1 cellular context compared by ENCODE assay signal in genomic region chr1:103160281-103160680, GRCh38.
TF ChIP-seq lines count a peak whose summit lies in the region.

No MANE protein-coding gene starts in this region.

TF ChIP-seq in SK-N-SH treated with all-trans-retinoic acid at 6 μM for 48 hours, 23 proteins besides CTCF, POLR2A, EP300 and RAD21 (continued from another document):
- no peak for TF ChIP-seq CSRNP3 (CRISPR knock-in tag; IDR thresholded peaks at IDR 0.05)
- no peak for TF ChIP-seq SNAI2 (CRISPR knock-in tag; IDR thresholded peaks at IDR 0.05)
- TF ChIP-seq TSHZ2 (CRISPR knock-in tag; IDR thresholded peaks at IDR 0.05) = no peak
- no peak for TF ChIP-seq ZFP30 (CRISPR knock-in tag; IDR thresholded peaks at IDR 0.05)
- no peak for TF ChIP-seq CREB5 (CRISPR knock-in tag; IDR thresholded peaks at IDR 0.05; ENCODE audit: low read depth)
- TF ChIP-seq ESRRG (CRISPR knock-in tag; IDR thresholded peaks at IDR 0.05) = no peak
- TF ChIP-seq BACH2 (CRISPR knock-in tag; IDR thresholded peaks at IDR 0.05; ENCODE audit: borderline replicate concordance) = no peak
